ENCODE assay signal across 20 cellular contexts in genomic region chr5:135880801-135881200, GRCh38. TPM values are rescaled to one million over a fixed set of nuclear protein-coding genes. Genes with fewer than 3 reads are reported as not detected.
DNase-seq lines count a peak whose midpoint lies in the region; ATAC-seq and TF ChIP-seq lines count a peak whose summit lies in the region.
"Had no signal": no experiment of that assay in that cellular context is flagged by ENCODE, and none has a peak within 500 bp of the region (broad histone marks: within the 10 kb centered on the region; RNA-seq: fewer than 3 reads in every experiment).

No MANE protein-coding gene starts in this region.

- H3K9me3 ChIP-seq in mucosa of descending colon: no peaks in the 10 kb centered on the region
- H3K9me3 ChIP-seq: adrenal gland, heart right ventricle, SJCRH30 had no signal

- no peaks in the 10 kb centered on the region for H3K36me3 ChIP-seq in mucosa of descending colon (ENCODE audit: low read depth)
- H3K36me3 ChIP-seq: adrenal gland, heart right ventricle, SJCRH30 had no signal

- H3K4me1 ChIP-seq in mucosa of descending colon (ENCODE audit: low read depth): no peaks in the 10 kb centered on the region
- H3K4me1 ChIP-seq: adrenal gland, SJCRH30 had no signal

- peak overlapping the region; percentile 79 for H3K27ac Mint-ChIP-seq in dendritic cell treated with granulocyte-macrophage colony-stimulating factor and Interleukin-4, amounts not matched to agents 40 ng/mL and 50 ng/mL, for 4 days
- H3K27ac Mint-ChIP-seq: CD8-positive, alpha-beta memory T cell had no signal

- no peak overlapping the region for H3K4me3 ChIP-seq in mucosa of descending colon
- H3K4me3 ChIP-seq: adrenal gland, coronary artery, heart right ventricle, SJCRH30, skin epidermis had no signal

- H3K36me3 Mint-ChIP-seq in dendritic cell treated with granulocyte-macrophage colony-stimulating factor and Interleukin-4, amounts not matched to agents 40 ng/mL and 50 ng/mL, for 4 days (ENCODE audit: low read depth): peaks cover 94% of the 10 kb centered on the region
- H3K36me3 Mint-ChIP-seq: CD8-positive, alpha-beta memory T cell had no signal

- H3K4me3 Mint-ChIP-seq in dendritic cell treated with granulocyte-macrophage colony-stimulating factor and Interleukin-4, amounts not matched to agents 40 ng/mL and 50 ng/mL, for 4 days: no peak overlapping the region
- H3K4me3 Mint-ChIP-seq: CD8-positive, alpha-beta memory T cell had no signal

- DNase-seq in ELF-1 (ENCODE audit: low read depth, low spot score): peak; percentile 36
- peak; percentile 28 for DNase-seq in M059J (ENCODE audit: low read depth)
- no peak for DNase-seq in mucosa of descending colon
- DNase-seq in SHP77 treated with DMSO at 0.1 percent for 48 hours (lab: John Stamatoyannopoulos, UW): no peak
- DNase-seq in SW480 (ENCODE audit: low spot score): no peak
- DNase-seq: activated CD4-positive, CD25-positive, alpha-beta regulatory T cell treated with anti-CD3 and anti-CD28 coated beads, Interleukin-2, amount 50 U/mL, for 72 hours; activated T-cell treated with anti-CD3 and anti-CD28 coated beads, Interleukin-2, amount 50 U/mL, for 1 hour; adrenal gland; CD8-positive, alpha-beta memory T cell; heart right ventricle; stimulated activated CD4-positive, alpha-beta T cell treated with anti-CD3 and anti-CD28 coated beads, Interleukin-1b, Interleukin-23, amount 100 ng/mL, for 48 hours; T-helper 1 cell had no signal

- H3K27me3 Mint-ChIP-seq in dendritic cell treated with granulocyte-macrophage colony-stimulating factor and Interleukin-4, amounts not matched to agents 40 ng/mL and 50 ng/mL, for 4 days: peaks cover 53% of the 10 kb centered on the region

- intact Hi-C loops in dendritic cell treated with granulocyte-macrophage colony-stimulating factor and Interleukin-4, amounts not matched to agents 40 ng/mL and 50 ng/mL, for 4 days (cut with micrococcal nuclease): no loop called here
- intact Hi-C loops in mucosa of descending colon (cut with DNase I, micrococcal nuclease): loop anchor here in 1 of 2 donors (10.0 kb wide), 1 partner anchor 184 kb away; no protein-coding TSS in a partner anchor

- H3K4me1 Mint-ChIP-seq in dendritic cell treated with granulocyte-macrophage colony-stimulating factor and Interleukin-4, amounts not matched to agents 40 ng/mL and 50 ng/mL, for 4 days (ENCODE audit: low read depth): peaks cover 76% of the 10 kb centered on the region
- H3K4me1 Mint-ChIP-seq: CD8-positive, alpha-beta memory T cell had no signal

- no peaks in the 10 kb centered on the region for H3K9me3 Mint-ChIP-seq in dendritic cell treated with granulocyte-macrophage colony-stimulating factor and Interleukin-4, amounts not matched to agents 40 ng/mL and 50 ng/mL, for 4 days
- H3K9me3 Mint-ChIP-seq: CD8-positive, alpha-beta memory T cell had no signal

- TF ChIP-seq CTCF in mucosa of descending colon (IDR thresholded peaks at IDR 0.05): no peak

- ATAC-seq in mucosa of descending colon (peak; percentile 42), GM19463 (IDR thresholded peaks at IDR 0.05; ENCODE audit: unreplicated experiment) (no peak)
- ATAC-seq: heart right ventricle had no signal

RNA-seq across cellular contexts. Expression of gene IL9, which starts 14.8 kb away (rescaled TPM):
- not detected in 2 replicates for total RNA-seq in M059J (2014; rRNA removed; shearing (Covaris generic))
- not detected for total RNA-seq in mucosa of descending colon
- total RNA-seq: adrenal gland, heart right ventricle, lower leg skin, pulmonary artery endothelial cell, SJCRH30, temporal lobe had no signal

RNA-seq across cellular contexts. Expression of gene SLC25A48, which starts 46.3 kb away (rescaled TPM):
- not detected in 2 replicates for total RNA-seq in M059J (2014; rRNA removed; shearing (Covaris generic))
- total RNA-seq in mucosa of descending colon: 1 to 10 TPM; 2.2 to 4.5 (median 3.3) TPM
- total RNA-seq: adrenal gland; CD8-positive, alpha-beta memory T cell; pulmonary artery endothelial cell; SJCRH30 had no signal

Comparison
In these comparisons a context has a peak if more than half of its experiments do, and no peak if none do; other contexts are left out.
1. DNase-seq: peak in ELF-1 (single experiment) and M059J (single experiment); none in mucosa of descending colon (0 of 3), SHP77 treated with DMSO at 0.1 percent for 48 hours (single experiment) and SW480 (single experiment).